ENCODE assay signal across 27 cellular contexts in the genomic region with DNA sequence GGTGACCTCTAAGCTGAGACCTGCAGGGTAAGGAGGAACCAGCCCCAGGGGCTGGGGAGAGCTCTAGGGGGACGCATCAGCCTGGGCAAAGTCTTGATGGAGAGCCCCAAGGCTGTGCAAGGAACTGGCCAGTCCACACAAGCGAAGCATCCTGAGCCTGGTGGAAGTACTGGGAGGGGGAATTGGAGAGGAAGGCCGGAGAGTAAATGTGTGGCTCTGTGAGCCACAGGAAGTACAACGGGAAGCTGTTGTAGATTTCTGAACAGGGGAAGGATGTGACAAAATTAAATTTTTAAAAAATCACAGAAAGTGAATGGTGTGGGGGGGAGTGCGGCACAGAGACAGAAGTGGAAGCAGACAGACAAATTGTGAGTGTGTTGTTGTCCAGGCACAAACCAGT.
"Had no signal": no experiment of that assay in that cellular context is flagged by ENCODE, and none has a peak within 500 bp of the region (broad histone marks: within the 10 kb centered on the region; RNA-seq: fewer than 3 reads in every experiment).

No MANE protein-coding gene starts in this region.

- DNase-seq: activated CD4-positive, alpha-beta T cell treated with anti-CD3 and anti-CD28 coated beads, Interleukin-2, amount 10 ng/mL, durations not matched to agents 24 days and 14 days; activated CD4-positive, alpha-beta T cell treated with anti-CD3 and anti-CD28 coated beads, Interleukin-2, amount 50 U/mL, for 48 hours; activated CD4-positive, CD25-positive, alpha-beta regulatory T cell treated with anti-CD3 and anti-CD28 coated beads, Interleukin-2, amount 50 U/mL, for 72 hours; activated CD8-positive, alpha-beta memory T cell treated with anti-CD3 and anti-CD28 coated beads, Interleukin-2, amount 10 ng/mL, durations not matched to agents 7 days and 5 days; activated effector memory CD4-positive, alpha-beta T cell treated with Interleukin-2 at 50 U/mL for 16 hours; activated naive CD4-positive, alpha-beta T cell; activated T-cell treated with anti-CD3 and anti-CD28 coated beads, Interleukin-2, amount 50 U/mL, for 24 hours; aorta; MG63; MV-4-11; NCI-H1092 treated with DMSO at 0.1 percent for 48 hours; NCI-H1436; NCI-H1694 treated with DMSO at 0.1 percent for 48 hours; NCI-H2029 treated with DMSO at 0.1 percent for 48 hours; NCI-H345; NCI-H510A; NCI-H526 treated with DMSO at 0.1 percent for 48 hours; NK-92 treated with Interleukin-12 subunit alpha and Interleukin-12 subunit beta, amount 100 ng/mL, for 24 hours; PC-3; SHP77 treated with DMSO at 0.1 percent for 48 hours; T-helper 17 cell; T-helper 9 cell had no signal

- H3K9me3 Mint-ChIP-seq: activated CD4-positive, alpha-beta T cell treated with anti-CD3 and anti-CD28 coated beads, Interleukin-2, amount 10 ng/mL, durations not matched to agents 24 days and 14 days; activated naive CD4-positive, alpha-beta T cell treated with anti-CD3 and anti-CD28 coated beads, Interleukin-2, amount 50 U/mL, for 24 hours; activated T-cell treated with anti-CD3 and anti-CD28 coated beads, Interleukin-2, amount 50 U/mL, for 24 hours; activated T-helper 1 cell treated with anti-CD3 and anti-CD28 coated beads, Interleukin-12 subunit alpha, Interleukin-12 subunit beta, Interleukin-2, Interleukin-4 antibody, amounts not matched to agents 30 ng/mL and 10 ng/mL and 1 ng/mL, durations not matched to agents 14 hours and 24 hours and 36 hours; WTC11 had no signal

- H3K36me3 ChIP-seq: breast epithelium, MG63 had no signal

- H3K4me1 ChIP-seq: breast epithelium had no signal

- H3K27me3 ChIP-seq: MG63 had no signal

- H3K9me3 ChIP-seq: breast epithelium, MG63 had no signal

- H3K36me3 Mint-ChIP-seq: activated CD8-positive, alpha-beta memory T cell treated with anti-CD3 and anti-CD28 coated beads, Interleukin-2, amount 10 ng/mL, durations not matched to agents 7 days and 5 days; activated naive CD4-positive, alpha-beta T cell treated with anti-CD3 and anti-CD28 coated beads, Interleukin-2, amount 50 U/mL, for 24 hours; WTC11 had no signal

- H3K4me3 Mint-ChIP-seq: activated CD4-positive, alpha-beta T cell treated with anti-CD3 and anti-CD28 coated beads, Interleukin-2, amount 10 ng/mL, durations not matched to agents 24 days and 14 days; activated CD8-positive, alpha-beta memory T cell treated with anti-CD3 and anti-CD28 coated beads, Interleukin-2, amount 10 ng/mL, durations not matched to agents 7 days and 5 days; activated naive CD4-positive, alpha-beta T cell treated with anti-CD3 and anti-CD28 coated beads, Interleukin-2, amount 50 U/mL, for 24 hours; activated T-cell treated with anti-CD3 and anti-CD28 coated beads, Interleukin-2, amount 50 U/mL, for 24 hours; activated T-helper 1 cell treated with anti-CD3 and anti-CD28 coated beads, Interleukin-12 subunit alpha, Interleukin-12 subunit beta, Interleukin-2, Interleukin-4 antibody, amounts not matched to agents 30 ng/mL and 10 ng/mL and 1 ng/mL, durations not matched to agents 14 hours and 24 hours and 36 hours; T-helper 17 cell; WTC11 had no signal

- H3K4me3 ChIP-seq: breast epithelium, MG63 had no signal

- FAIRE-seq: RCC 7860 had no signal

- H3K27ac Mint-ChIP-seq: activated CD4-positive, alpha-beta T cell treated with anti-CD3 and anti-CD28 coated beads, Interleukin-2, amount 10 ng/mL, durations not matched to agents 24 days and 14 days; activated CD8-positive, alpha-beta memory T cell treated with anti-CD3 and anti-CD28 coated beads, Interleukin-2, amount 10 ng/mL, durations not matched to agents 7 days and 5 days; activated naive CD4-positive, alpha-beta T cell treated with anti-CD3 and anti-CD28 coated beads, Interleukin-2, amount 50 U/mL, for 24 hours; activated T-cell treated with anti-CD3 and anti-CD28 coated beads, Interleukin-2, amount 50 U/mL, for 24 hours; activated T-helper 1 cell treated with anti-CD3 and anti-CD28 coated beads, Interleukin-12 subunit alpha, Interleukin-12 subunit beta, Interleukin-2, Interleukin-4 antibody, amounts not matched to agents 30 ng/mL and 10 ng/mL and 1 ng/mL, durations not matched to agents 14 hours and 24 hours and 36 hours; T-helper 17 cell; WTC11 had no signal

- H3K27me3 Mint-ChIP-seq: activated CD4-positive, alpha-beta T cell treated with anti-CD3 and anti-CD28 coated beads, Interleukin-2, amount 10 ng/mL, durations not matched to agents 24 days and 14 days; activated CD8-positive, alpha-beta memory T cell treated with anti-CD3 and anti-CD28 coated beads, Interleukin-2, amount 10 ng/mL, durations not matched to agents 7 days and 5 days had no signal

- H3K27ac ChIP-seq: breast epithelium had no signal

- H3K4me1 Mint-ChIP-seq: activated CD4-positive, alpha-beta T cell treated with anti-CD3 and anti-CD28 coated beads, Interleukin-2, amount 10 ng/mL, durations not matched to agents 24 days and 14 days; activated CD8-positive, alpha-beta memory T cell treated with anti-CD3 and anti-CD28 coated beads, Interleukin-2, amount 10 ng/mL, durations not matched to agents 7 days and 5 days; activated naive CD4-positive, alpha-beta T cell treated with anti-CD3 and anti-CD28 coated beads, Interleukin-2, amount 50 U/mL, for 24 hours; T-helper 17 cell had no signal
